In genomic region chr20:57389695-57390603, GRCh38 we compare ENCODE assay signal across 8 cellular contexts. TPM values are rescaled to one million over a fixed set of nuclear protein-coding genes. Genes with fewer than 3 reads are reported as not detected.
A peak's percentile ranks its signal among the peaks of the same experiment; 100 is the strongest.
DNase-seq lines count a peak whose midpoint lies in the region; ATAC-seq and TF ChIP-seq lines count a peak whose summit lies in the region.

No MANE protein-coding gene starts in this region.

- peak overlapping the region; percentile 96 for H3K27ac Mint-ChIP-seq in activated B cell treated with CpG ODN at 0.5 μM for 24 hours

- ATAC-seq in HCT116: no peak
- ATAC-seq in activated B cell treated with CpG ODN at 0.5 μM for 24 hours (ENCODE audit: low read depth): peak; percentile 11
- ATAC-seq in HG03108 (IDR thresholded peaks at IDR 0.05; ENCODE audit: unreplicated experiment): no peak
- ATAC-seq in HG02938 (IDR thresholded peaks at IDR 0.05; ENCODE audit: unreplicated experiment): no peak

- H2BK120ac ChIP-seq in neuronal stem cell (ENCODE audit: low read depth, low read length): peak overlapping the region; percentile 74

- H3K79me2 ChIP-seq in HCT116 (ENCODE audit: insufficient read depth, low read length): peaks cover 31% of the 10 kb centered on the region

- H2AFZ ChIP-seq in HCT116 (ENCODE audit: low read depth, low read length, poor library complexity, severe bottlenecking) (no peak overlapping the region), neuronal stem cell (ENCODE audit: low read length) (peak overlapping the region; percentile 91)

- H3K4me1 Mint-ChIP-seq in activated B cell treated with CpG ODN at 0.5 μM for 24 hours: peaks cover 51% of the 10 kb centered on the region

- H4K91ac ChIP-seq in neuronal stem cell (ENCODE audit: low read depth, low read length, poor library complexity): no peak overlapping the region

- peaks cover 27% of the 10 kb centered on the region for H3K36me3 Mint-ChIP-seq in activated B cell treated with CpG ODN at 0.5 μM for 24 hours (ENCODE audit: low read depth)

- peak overlapping the region; percentile 89 for H3K23ac ChIP-seq in neuronal stem cell (ENCODE audit: low read depth, low read length, poor library complexity)

- H3K4me3 ChIP-seq in HCT116 (replicated peaks in 1 of 2; ENCODE audit: low read depth in 1 of 2, low read length in 2 of 2) (peak overlapping the region; percentile 35 to 50), neuronal stem cell (ENCODE audit: low read length in 2 of 2) (peak overlapping the region in 1 of 2 donors; percentile 68), uterus (peak overlapping the region; percentile 7 to 25)

- WGBS in neuronal stem cell (ENCODE audit: extremely low coverage in 2 of 2, insufficient read length in 2 of 2, insufficient replicate concordance in 1 of 2), 2 donors: no CpG with 5 or more reads among the region's 52 CpGs

- H4K8ac ChIP-seq in neuronal stem cell (ENCODE audit: low read depth, low read length): peak overlapping the region; percentile 87

- H3K27me3 Mint-ChIP-seq in activated B cell treated with CpG ODN at 0.5 μM for 24 hours: no peaks in the 10 kb centered on the region

- no peaks in the 10 kb centered on the region for H3K9me3 Mint-ChIP-seq in activated B cell treated with CpG ODN at 0.5 μM for 24 hours

- POLR2A ChIA-PET in HCT116 (lab: Charles Lee): no interaction called here
- POLR2A ChIA-PET in activated B cell treated with CpG ODN at 0.5 μM for 24 hours (lab: Charles Lee): interaction anchor here (0.6 to 7.3 kb wide), 22 partner anchors 10 to 1617 kb away, joined by 3 to 244 read pairs (median 7); partner anchors contain the start of gene ZBP1

- peaks cover 11% of the 10 kb centered on the region for H3K79me1 ChIP-seq in neuronal stem cell (ENCODE audit: low read depth, low read length)

- peak overlapping the region; percentile 64 for H3K14ac ChIP-seq in neuronal stem cell (ENCODE audit: low read length)

- peak overlapping the region; percentile 100 for H2BK15ac ChIP-seq in neuronal stem cell (ENCODE audit: low read length)

- H3K9me2 ChIP-seq in HCT116 (ENCODE audit: insufficient read depth): no peaks in the 10 kb centered on the region

- CTCF ChIA-PET in HCT116 (lab: Charles Lee): interaction anchor here (0.8 to 2.2 kb wide), 4 partner anchors 8 to 109 kb away, joined by 3 to 5 read pairs (median 4); no protein-coding TSS in a partner anchor
- CTCF ChIA-PET in activated B cell treated with CpG ODN at 0.5 μM for 24 hours (lab: Charles Lee): interaction anchor here (1.0 to 3.5 kb wide), 13 partner anchors 10 to 109 kb away, joined by 3 to 33 read pairs (median 6); no protein-coding TSS in a partner anchor

- no peak overlapping the region for H2BK5ac ChIP-seq in neuronal stem cell (ENCODE audit: low read length)

- H3K4me2 ChIP-seq in HCT116 (ENCODE audit: low read length): peak overlapping the region; percentile 81
- peak overlapping the region; percentile 78 for H3K4me2 ChIP-seq in neuronal stem cell (ENCODE audit: insufficient read depth, low read length, poor library complexity, severe bottlenecking)

- H3K27ac ChIP-seq in HCT116 (ENCODE audit: low read depth, low read length): peak overlapping the region; percentile 75
- no peak overlapping the region for H3K27ac ChIP-seq in neuronal stem cell (replicated peaks; ENCODE audit: low read length)
- H3K27ac ChIP-seq in uterus: peak overlapping the region; percentile 55 to 75

- H2AK5ac ChIP-seq in neuronal stem cell (ENCODE audit: low read depth, low read length): peak overlapping the region; percentile 98

- H3K36me3 ChIP-seq in HCT116 (ENCODE audit: control insufficient read depth in 1 of 2, insufficient read depth in 2 of 2, low read length in 2 of 2): peaks cover 13 to 18% of the 10 kb centered on the region in 2 experiments; a peak in 3 of 4 replicates
- peaks cover 8 to 23% of the 10 kb centered on the region in 2 donors for H3K36me3 ChIP-seq in neuronal stem cell (replicated peaks in 1 of 2; ENCODE audit: control insufficient read depth in 2 of 2, insufficient read depth in 2 of 2, low read length in 2 of 2)
- H3K36me3 ChIP-seq in uterus: no peaks in the 10 kb centered on the region

- peak overlapping the region; percentile 46 for H2BK12ac ChIP-seq in neuronal stem cell (ENCODE audit: low read length)

- peak overlapping the region; percentile 91 for H3K4ac ChIP-seq in neuronal stem cell (ENCODE audit: low read length)

- H3K9ac ChIP-seq in HCT116 (ENCODE audit: low read length): peak overlapping the region; percentile 62
- H3K9ac ChIP-seq in neuronal stem cell (ENCODE audit: low read depth, low read length, poor library complexity): peak overlapping the region; percentile 78

- peak overlapping the region; percentile 85 for H3K4me3 Mint-ChIP-seq in activated B cell treated with CpG ODN at 0.5 μM for 24 hours

- TF ChIP-seq CTCF in HCT116 (IDR thresholded peaks at IDR 0.05 in 2 of 3, conservative IDR thresholded peaks at IDR 0.05 in 1 of 3; ENCODE audit: borderline replicate concordance in 1 of 3, insufficient read depth in 1 of 3, low read depth in 2 of 3, low read length in 2 of 3): no peak
- TF ChIP-seq CTCF in activated B cell treated with CpG ODN at 0.5 μM for 24 hours (IDR thresholded peaks at IDR 0.05): no peak
- no peak for TF ChIP-seq CTCF in uterus (IDR thresholded peaks at IDR 0.05)

- RAD21 ChIA-PET in HCT116 (lab: Charles Lee; ENCODE audit: low non-redundant PET in 1 of 2, low total read pairs in 2 of 2, uncharacterized antibody in 2 of 2, unreplicated experiment in 2 of 2): interaction anchor here in 1 of 2 experiments (0.6 kb wide), 1 partner anchor 146 kb away, joined by 3 read pairs; no protein-coding TSS in a partner anchor

- TF ChIP-seq POLR2A in HCT116 (IDR thresholded peaks at IDR 0.05; ENCODE audit: borderline replicate concordance, extremely low read depth, insufficient read depth, insufficient read length) (peak; percentile 14), uterus (IDR thresholded peaks at IDR 0.05) (no peak)

- H3K4me1 ChIP-seq in HCT116 (ENCODE audit: control insufficient read depth in 1 of 2, insufficient read depth in 2 of 2, low read length in 2 of 2) (peaks cover 24 to 38% of the 10 kb centered on the region in 2 experiments), neuronal stem cell (ENCODE audit: control insufficient read depth in 2 of 2, insufficient read depth in 1 of 2, low read depth in 1 of 2, low read length in 2 of 2) (peaks cover 19 to 27% of the 10 kb centered on the region in 2 donors), uterus (peaks cover 0 to 8% of the 10 kb centered on the region in 2 donors)

- no peaks in the 10 kb centered on the region for H3K9me3 ChIP-seq in HCT116 (ENCODE audit: control insufficient read depth in 1 of 2, insufficient read depth in 1 of 2, low read depth in 1 of 2, low read length in 2 of 2)
- H3K9me3 ChIP-seq in neuronal stem cell (replicated peaks in 1 of 2; ENCODE audit: control insufficient read depth in 2 of 2, insufficient read depth in 1 of 2, low read depth in 1 of 2, low read length in 2 of 2): no peaks in the 10 kb centered on the region
- no peaks in the 10 kb centered on the region for H3K9me3 ChIP-seq in uterus

- intact Hi-C loops in HCT116 (cut with micrococcal nuclease): loop anchor here (10.0 kb wide), 1 partner anchor 205 kb away; no protein-coding TSS in a partner anchor
- intact Hi-C loops in activated B cell treated with CpG ODN at 0.5 μM for 24 hours (cut with micrococcal nuclease): loop anchor here (1.0 to 10.0 kb wide), 13 partner anchors 8 to 1775 kb away; partner anchors contain the start of genes CTSZ, RAB22A, RAE1 and RTF2
- intact Hi-C loops in uterus (cut with DNase I; ENCODE audit: low total_unique reads): no loop called here

- no peak for TF ChIP-seq RAD21 in HCT116 (IDR thresholded peaks at IDR 0.05; ENCODE audit: low read depth)

- no peaks in the 10 kb centered on the region for H4K20me1 ChIP-seq in HCT116 (ENCODE audit: insufficient read depth)

- DNase-seq in HCT116 (ENCODE audit: low read depth, low spot score) (no peak), activated B cell treated with CpG ODN at 0.5 μM for 24 hours (peak; percentile 64), neuronal stem cell (ENCODE audit: low spot score) (peak; percentile 29), uterus (peak in 1 of 2 donors; percentile 23), DMS153 (lab: John Stamatoyannopoulos, UW) (no peak)
- peak; percentile 40 for DNase-seq in effector CD8-positive, alpha-beta T cell (lab: John Stamatoyannopoulos, UW)

- no TSS peak for BruUV-seq in HCT116 (replicated peaks; lab: Mats Ljungman, UMichigan)

- peak overlapping the region; percentile 97 for H3K18ac ChIP-seq in neuronal stem cell (ENCODE audit: low read length)

- H3K27me3 ChIP-seq in HCT116 (ENCODE audit: insufficient read depth, low read length): no peaks in the 10 kb centered on the region
- peaks cover 0 to 16% (median 6%) of the 10 kb centered on the region in 3 experiments for H3K27me3 ChIP-seq in neuronal stem cell (ENCODE audit: control insufficient read depth in 3 of 3, insufficient read depth in 3 of 3, low read depth in 1 of 3, low read length in 3 of 3)
- no peaks in the 10 kb centered on the region for H3K27me3 ChIP-seq in uterus

TF ChIP-seq in HCT116, 20 proteins besides CTCF, POLR2A, EP300 and RAD21 (continues in another document):
- no peak for TF ChIP-seq SRF (IDR thresholded peaks at IDR 0.05; ENCODE audit: low read depth)
- no peak for TF ChIP-seq YY1 (IDR thresholded peaks at IDR 0.05; ENCODE audit: extremely low read depth, insufficient replicate concordance, low read depth, low read length)

RNA-seq across cellular contexts. Expression of gene RBM38, which starts 1.2 kb away (rescaled TPM):
- total RNA-seq in HCT116 (2021; ENCODE audit: unreplicated experiment) (36.2 TPM), activated B cell treated with CpG ODN at 0.5 μM for 24 hours (69.6 and 70.7 TPM in 2 replicates), uterus (10 to 100 TPM in 2 of 4 donors, 1 to 10 TPM in 2; 1.2 to 48.6 (median 8.8) TPM)
- 33.1 and 35.2 TPM in 2 replicates for polyA plus RNA-seq in HCT116 (2012)
- polyA plus RNA-seq in neuronal stem cell (2013, experiment 1 of 2): 38.4 TPM
- 40.3 TPM for polyA plus RNA-seq in neuronal stem cell (2013, experiment 2 of 2)

RNA-seq across cellular contexts. Expression of gene RAE1, which starts 38.9 kb away (rescaled TPM):
- 46.3 TPM for total RNA-seq in HCT116 (2021; ENCODE audit: unreplicated experiment)
- 44.5 and 51.2 TPM in 2 replicates for polyA plus RNA-seq in HCT116 (2012)
- 35.7 and 36.6 TPM in 2 replicates for total RNA-seq in activated B cell treated with CpG ODN at 0.5 μM for 24 hours
- polyA plus RNA-seq in neuronal stem cell (2013, experiment 1 of 2): 21.8 TPM
- polyA plus RNA-seq in neuronal stem cell (2013, experiment 2 of 2): 21.8 TPM
- 10 to 100 TPM; 23.4 to 72.0 (median 36.0) TPM for total RNA-seq in uterus

Comparison
In these comparisons a context has a peak if more than half of its experiments do, and no peak if none do; other contexts are left out.
1. DNase-seq: peak in activated B cell treated with CpG ODN at 0.5 μM for 24 hours (single experiment), effector CD8-positive, alpha-beta T cell (single experiment) and neuronal stem cell (single experiment); none in HCT116 (single experiment) and DMS153 (single experiment).